In the genomic region with DNA sequence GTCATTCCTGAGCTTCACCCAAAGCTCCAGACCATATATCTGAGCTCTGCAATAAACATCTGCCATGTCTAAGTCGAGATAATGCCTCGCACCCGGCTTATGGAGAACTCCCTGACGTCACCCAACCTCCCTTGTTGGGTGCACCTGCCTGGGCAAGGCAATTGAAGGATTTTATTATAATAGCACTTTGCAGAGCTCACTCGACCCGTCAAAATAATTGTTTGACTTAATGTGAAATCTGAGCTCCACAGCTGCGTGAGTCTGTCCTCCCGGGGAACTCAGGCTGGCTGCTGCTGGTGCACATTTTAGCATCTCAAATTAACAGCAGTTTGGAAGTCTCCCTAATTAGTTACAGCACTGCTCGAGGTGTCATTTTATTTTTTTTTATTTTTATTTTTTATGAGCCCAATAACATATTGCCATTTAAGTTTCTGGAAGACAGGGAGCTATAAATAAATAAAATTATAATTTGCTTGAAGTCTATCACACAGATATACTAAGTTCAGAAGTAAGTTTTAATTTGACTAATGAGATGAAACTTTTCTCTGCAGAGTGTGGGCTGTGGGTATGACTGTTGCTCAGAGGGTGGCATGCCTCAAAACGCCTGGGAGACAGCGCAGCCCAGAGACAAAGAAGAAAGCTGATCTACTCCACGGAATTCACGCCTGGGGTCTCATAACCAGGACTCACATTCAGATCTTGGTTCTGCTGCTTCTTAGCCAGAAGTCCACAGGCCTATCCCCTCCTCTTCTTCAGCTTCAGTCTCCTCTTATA, we compare ENCODE assay signal across 15 cellular contexts.
DNase-seq lines count a peak whose midpoint lies in the region; ATAC-seq and TF ChIP-seq lines count a peak whose summit lies in the region.
"Had no signal": no experiment of that assay in that cellular context is flagged by ENCODE, and none has a peak within 500 bp of the region (broad histone marks: within the 10 kb centered on the region; RNA-seq: fewer than 3 reads in every experiment).

No MANE protein-coding gene starts in this region.

- H3K36me3 Mint-ChIP-seq in activated CD8-positive, alpha-beta T cell treated with anti-CD3 and anti-CD28 coated beads for 36 hours (ENCODE audit: low read depth): no peaks in the 10 kb centered on the region
- H3K36me3 Mint-ChIP-seq: T-cell had no signal

- CTCF ChIA-PET in activated CD8-positive, alpha-beta T cell treated with anti-CD3 and anti-CD28 coated beads for 36 hours (lab: Charles Lee): interaction anchor here (1.2 to 2.1 kb wide), 4 partner anchors 10 to 445 kb away, joined by 3 to 12 read pairs (median 3); no protein-coding TSS in a partner anchor

- ATAC-seq in activated CD8-positive, alpha-beta T cell treated with anti-CD3 and anti-CD28 coated beads for 36 hours: peak; percentile 83
- ATAC-seq in GM18868 (IDR thresholded peaks at IDR 0.05; ENCODE audit: unreplicated experiment): no peak
- ATAC-seq: T-cell had no signal

- H3K4me3 Mint-ChIP-seq in activated CD8-positive, alpha-beta T cell treated with anti-CD3 and anti-CD28 coated beads for 36 hours: no peak overlapping the region
- H3K4me3 Mint-ChIP-seq: dendritic cell treated with granulocyte-macrophage colony-stimulating factor and Interleukin-4, amounts not matched to agents 40 ng/mL and 50 ng/mL, for 4 days; HFFc6; T-cell had no signal

- H3K9me3 Mint-ChIP-seq in activated CD8-positive, alpha-beta T cell treated with anti-CD3 and anti-CD28 coated beads for 36 hours: peaks cover 7% of the 10 kb centered on the region
- H3K9me3 Mint-ChIP-seq: dendritic cell treated with granulocyte-macrophage colony-stimulating factor and Interleukin-4, amounts not matched to agents 40 ng/mL and 50 ng/mL, for 4 days; T-cell had no signal

- peak; percentile 39 for DNase-seq in activated CD4-positive, alpha-beta T cell treated with anti-CD3 and anti-CD28 coated beads for 48 hours
- DNase-seq in activated CD4-positive, alpha-beta T cell treated with anti-CD3 and anti-CD28 coated beads, Interleukin-2, amount 50 U/mL, for 1 hour: no peak
- DNase-seq in NCI-H2107 treated with DMSO at 0.1 percent for 48 hours (lab: John Stamatoyannopoulos, UW; ENCODE audit: unreplicated experiment): peak; percentile 93
- peak; percentile 56 for DNase-seq in activated CD8-positive, alpha-beta T cell treated with anti-CD3 and anti-CD28 coated beads for 36 hours
- DNase-seq in stimulated activated CD4-positive, alpha-beta T cell treated with anti-CD3 and anti-CD28 coated beads, Interleukin-2, amount 100 ng/mL, for 24 hours: peak; percentile 20 to 25
- no peak for DNase-seq in hippocampal formation (lab: John Stamatoyannopoulos, UW)
- DNase-seq in SIG-M5 (lab: John Stamatoyannopoulos, UW): no peak
- DNase-seq: activated CD8-positive, alpha-beta memory T cell treated with anti-CD3 and anti-CD28 coated beads for 24 hours; anterior cingulate cortex; HFFc6; NCI-H1694; T-cell; upper lobe of left lung had no signal

- POLR2A ChIA-PET in activated CD8-positive, alpha-beta T cell treated with anti-CD3 and anti-CD28 coated beads for 36 hours (lab: Charles Lee): interaction anchor here (1.1 kb wide), 1 partner anchor 11 kb away, joined by 6 read pairs; no protein-coding TSS in a partner anchor

- TF ChIP-seq CTCF in activated CD8-positive, alpha-beta T cell treated with anti-CD3 and anti-CD28 coated beads for 36 hours (IDR thresholded peaks at IDR 0.05): no peak

- intact Hi-C loops in activated CD8-positive, alpha-beta T cell treated with anti-CD3 and anti-CD28 coated beads for 36 hours (cut with micrococcal nuclease): no loop called here

- no peak overlapping the region for H3K27ac Mint-ChIP-seq in activated CD8-positive, alpha-beta T cell treated with anti-CD3 and anti-CD28 coated beads for 36 hours
- H3K27ac Mint-ChIP-seq: dendritic cell treated with granulocyte-macrophage colony-stimulating factor and Interleukin-4, amounts not matched to agents 40 ng/mL and 50 ng/mL, for 4 days; HFFc6; T-cell had no signal

- peaks cover 31% of the 10 kb centered on the region for H3K4me1 Mint-ChIP-seq in activated CD8-positive, alpha-beta T cell treated with anti-CD3 and anti-CD28 coated beads for 36 hours (ENCODE audit: low read depth)
- H3K4me1 Mint-ChIP-seq: T-cell had no signal

- peaks cover 15% of the 10 kb centered on the region for H3K27me3 Mint-ChIP-seq in activated CD8-positive, alpha-beta T cell treated with anti-CD3 and anti-CD28 coated beads for 36 hours
- H3K27me3 Mint-ChIP-seq: dendritic cell treated with granulocyte-macrophage colony-stimulating factor and Interleukin-4, amounts not matched to agents 40 ng/mL and 50 ng/mL, for 4 days had no signal

Comparison
In these comparisons a context has a peak if more than half of its experiments do, and no peak if none do; other contexts are left out.
1. DNase-seq: peak in activated CD4-positive, alpha-beta T cell treated with anti-CD3 and anti-CD28 coated beads for 48 hours (single experiment), NCI-H2107 treated with DMSO at 0.1 percent for 48 hours (single experiment), activated CD8-positive, alpha-beta T cell treated with anti-CD3 and anti-CD28 coated beads for 36 hours (single experiment) and stimulated activated CD4-positive, alpha-beta T cell treated with anti-CD3 and anti-CD28 coated beads, Interleukin-2, amount 100 ng/mL, for 24 hours (2 of 2); none in activated CD4-positive, alpha-beta T cell treated with anti-CD3 and anti-CD28 coated beads, Interleukin-2, amount 50 U/mL, for 1 hour (single experiment), hippocampal formation (0 of 2) and SIG-M5 (single experiment).